In the genomic region with DNA sequence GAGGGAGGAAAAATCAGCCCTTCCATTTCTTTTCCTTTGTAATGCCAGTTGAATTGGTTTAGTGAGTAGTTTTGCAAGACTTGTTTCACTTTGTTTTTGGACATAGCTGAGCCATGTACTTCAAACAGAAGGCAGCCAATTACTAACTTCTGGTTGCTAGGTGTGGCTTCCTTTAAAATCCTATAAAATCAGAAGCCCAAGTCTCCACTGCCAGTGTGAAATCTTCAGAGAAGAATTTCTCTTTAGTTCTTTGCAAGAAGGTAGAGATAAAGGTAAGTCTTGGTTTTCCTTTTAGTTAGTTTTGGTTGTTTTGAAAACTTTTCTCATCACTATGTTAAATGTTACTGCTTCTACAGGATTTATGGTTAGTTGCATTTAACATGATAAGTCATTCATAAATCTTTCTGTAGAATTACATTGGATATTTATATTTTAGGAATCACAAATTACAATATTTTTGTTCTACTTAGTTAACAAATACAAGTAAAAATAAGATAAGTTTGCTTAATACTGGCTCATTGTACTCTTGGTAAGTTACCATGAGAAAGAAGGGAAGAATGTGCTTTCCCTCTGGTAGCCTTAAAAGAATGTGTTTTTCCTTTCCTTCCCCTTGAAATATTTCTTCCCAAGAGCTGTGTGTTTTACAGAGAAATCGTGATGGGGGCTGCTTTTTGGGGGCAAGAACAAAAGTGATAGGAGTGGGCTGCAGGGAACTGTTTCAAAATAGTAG, we compare ENCODE assay signal across 9 cellular contexts. TPM values are rescaled to one million over a fixed set of nuclear protein-coding genes. Genes with fewer than 3 reads are reported as not detected.
DNase-seq lines count a peak whose midpoint lies in the region; ATAC-seq, FAIRE-seq and TF ChIP-seq lines count a peak whose summit lies in the region.
"Had no signal": no experiment of that assay in that cellular context is flagged by ENCODE, and none has a peak within 500 bp of the region (broad histone marks: within the 10 kb centered on the region; RNA-seq: fewer than 3 reads in every experiment).

A gene with protein sequence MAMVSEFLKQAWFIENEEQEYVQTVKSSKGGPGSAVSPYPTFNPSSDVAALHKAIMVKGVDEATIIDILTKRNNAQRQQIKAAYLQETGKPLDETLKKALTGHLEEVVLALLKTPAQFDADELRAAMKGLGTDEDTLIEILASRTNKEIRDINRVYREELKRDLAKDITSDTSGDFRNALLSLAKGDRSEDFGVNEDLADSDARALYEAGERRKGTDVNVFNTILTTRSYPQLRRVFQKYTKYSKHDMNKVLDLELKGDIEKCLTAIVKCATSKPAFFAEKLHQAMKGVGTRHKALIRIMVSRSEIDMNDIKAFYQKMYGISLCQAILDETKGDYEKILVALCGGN (plus strand): TSS at position 213 of the 730 bp plus-strand sequence. CDS start 6,671 bp downstream, outside the sequence.

- no peaks in the 10 kb centered on the region for H3K27me3 Mint-ChIP-seq in activated CD4-positive, alpha-beta memory T cell treated with anti-CD3 and anti-CD28 coated beads for 36 hours

- peaks cover 75% of the 10 kb centered on the region for H3K4me1 Mint-ChIP-seq in activated CD4-positive, alpha-beta memory T cell treated with anti-CD3 and anti-CD28 coated beads for 36 hours (ENCODE audit: low read depth)

- peak within 1 kb of the TSS; percentile 88 for H3K27ac Mint-ChIP-seq in activated CD4-positive, alpha-beta memory T cell treated with anti-CD3 and anti-CD28 coated beads for 36 hours

- no peak for TF ChIP-seq EP300 in A549 (IDR thresholded peaks at IDR 0.05)

- H3K36me3 Mint-ChIP-seq in activated CD4-positive, alpha-beta memory T cell treated with anti-CD3 and anti-CD28 coated beads for 36 hours = no peaks in the 10 kb centered on the region

- DNase-seq in A549 (ENCODE audit: low read depth in 1 of 2, low spot score in 1 of 2) (peak; percentile 75 to 94), HL-60 (ENCODE audit: low read depth in 1 of 2, low spot score in 1 of 2) (peak; percentile 54 to 57), foreskin fibroblast (peak; percentile 75 to 87), posterior vena cava (ENCODE audit: low spot score) (no peak)
- DNase-seq in activated CD4-positive, alpha-beta memory T cell treated with anti-CD3 and anti-CD28 coated beads for 36 hours = no peak
- no peak for DNase-seq in stimulated activated CD4-positive, alpha-beta T cell treated with anti-CD3 and anti-CD28 coated beads, Interleukin-2, amount 100 ng/mL, for 24 hours

- H3K27ac ChIP-seq in A549 (peak within 1 kb of the TSS; percentile 89 to 94), HL-60 (replicated peaks) (peak within 1 kb of the TSS; percentile 81)

- no peaks in the 10 kb centered on the region for H3K9me3 ChIP-seq in A549

- TF ChIP-seq CTCF in A549 (IDR thresholded peaks at IDR 0.05) = no peak
- no peak for TF ChIP-seq CTCF in HL-60 (IDR thresholded peaks at IDR 0.05; ENCODE audit: insufficient read depth, low read length)
- no peak for TF ChIP-seq CTCF in foreskin fibroblast (IDR thresholded peaks at IDR 0.05; ENCODE audit: low read depth, low read length)

- H3K4me3 Mint-ChIP-seq in activated CD4-positive, alpha-beta memory T cell treated with anti-CD3 and anti-CD28 coated beads for 36 hours = peak within 1 kb of the TSS; percentile 83

- peaks cover 45% of the 10 kb centered on the region for H3K4me1 ChIP-seq in A549

- 2% methylated on average over 1 of the region's 1 CpG for WGBS in A549 (ENCODE audit: missing lambda C conversion rate)

- TF ChIP-seq POLR2A in A549 (IDR thresholded peaks at IDR 0.05; ENCODE audit: low read length) = no peak

- TF ChIP-seq RAD21 in A549 (conservative IDR thresholded peaks at IDR 0.05 in 1 of 2, IDR thresholded peaks at IDR 0.05 in 1 of 2) = peak in 1 of 2 experiments; percentile 1; a peak in 1 of 5 replicates

- peak within 1 kb of the TSS; percentile 89 for H3K4me2 ChIP-seq in A549

- FAIRE-seq in A549 (lab: Jason Lieb, UNC) = peak; percentile 96
- FAIRE-seq: GM18507 had no signal

- CTCF ChIA-PET in A549 (lab: Yijun Ruan, JAX) = interaction anchor here (1.1 to 1.7 kb wide), 5 partner anchors 20 to 294 kb away, joined by 3 to 12 read pairs (median 4); no protein-coding TSS in a partner anchor
- CTCF ChIA-PET in activated CD4-positive, alpha-beta memory T cell treated with anti-CD3 and anti-CD28 coated beads for 36 hours (lab: Charles Lee) = interaction anchor here (1.2 to 1.7 kb wide), 3 partner anchors 11 to 44 kb away, joined by 3 to 7 read pairs (median 4); no protein-coding TSS in a partner anchor

- POLR2A ChIA-PET in A549 (lab: Yijun Ruan, JAX) = interaction anchor here (1.2 to 3.4 kb wide), 6 partner anchors 11 to 44 kb away, joined by 4 to 43 read pairs (median 5); no protein-coding TSS in a partner anchor
- POLR2A ChIA-PET in activated CD4-positive, alpha-beta memory T cell treated with anti-CD3 and anti-CD28 coated beads for 36 hours (lab: Charles Lee) = interaction anchor here (1.2 to 2.7 kb wide), 3 partner anchors 17 to 21 kb away, joined by 3 to 7 read pairs (median 7); no protein-coding TSS in a partner anchor

- H3K27me3 ChIP-seq in HL-60 (ENCODE audit: insufficient read depth, poor library complexity, severe bottlenecking) = no peaks in the 10 kb centered on the region

- ATAC-seq in A549 (peak; percentile 72 to 81), GM21367 (IDR thresholded peaks at IDR 0.05; ENCODE audit: unreplicated experiment) (no peak), GM18861 (IDR thresholded peaks at IDR 0.05; ENCODE audit: unreplicated experiment) (no peak)

- H3K9me3 Mint-ChIP-seq in activated CD4-positive, alpha-beta memory T cell treated with anti-CD3 and anti-CD28 coated beads for 36 hours = no peaks in the 10 kb centered on the region

- peak within 1 kb of the TSS; percentile 62 for H3K4me3 ChIP-seq in A549
- peak within 1 kb of the TSS; percentile 49 for H3K4me3 ChIP-seq in HL-60 (replicated peaks; ENCODE audit: insufficient read depth, low read length)
- H3K4me3 ChIP-seq in foreskin fibroblast (ENCODE audit: low read depth in 1 of 2, low read length in 2 of 2) = peak within 1 kb of the TSS; percentile 70 to 72

- intact Hi-C loops in activated CD4-positive, alpha-beta memory T cell treated with anti-CD3 and anti-CD28 coated beads for 36 hours (cut with micrococcal nuclease) = loop anchor here (1.0 to 10.0 kb wide), 10 partner anchors 26 to 1995 kb away; a partner anchor contains a TSS
- intact Hi-C loops in posterior vena cava (cut with DNase I) = no loop called here

TF ChIP-seq in A549, 52 proteins besides CTCF, POLR2A, EP300 and RAD21 (continues in another document):
- TF ChIP-seq MAZ (IDR thresholded peaks at IDR 0.05; ENCODE audit: borderline replicate concordance, low read depth, low read length) (no peak), HOXA7 (CRISPR knock-in tag; IDR thresholded peaks at IDR 0.05) (no peak; the same call in none of the 2 replicates), FOXS1 (CRISPR knock-in tag; IDR thresholded peaks at IDR 0.05) (0 out of 2 replicates have a peak, but pooled peaks have one; percentile 50), ZFP36 (IDR thresholded peaks at IDR 0.05; ENCODE audit: borderline replicate concordance, partially characterized antibody) (no peak), NR3C1 (IDR thresholded peaks at IDR 0.05) (no peak), RNF2 (IDR thresholded peaks at IDR 0.05; ENCODE audit: borderline replicate concordance, low read depth) (no peak), TP53 (CRISPR knock-in tag; IDR thresholded peaks at IDR 0.05) (no peak), HOXB13 (CRISPR knock-in tag; IDR thresholded peaks at IDR 0.05; ENCODE audit: low read depth) (no peak)
- TF ChIP-seq, protein P1, sequence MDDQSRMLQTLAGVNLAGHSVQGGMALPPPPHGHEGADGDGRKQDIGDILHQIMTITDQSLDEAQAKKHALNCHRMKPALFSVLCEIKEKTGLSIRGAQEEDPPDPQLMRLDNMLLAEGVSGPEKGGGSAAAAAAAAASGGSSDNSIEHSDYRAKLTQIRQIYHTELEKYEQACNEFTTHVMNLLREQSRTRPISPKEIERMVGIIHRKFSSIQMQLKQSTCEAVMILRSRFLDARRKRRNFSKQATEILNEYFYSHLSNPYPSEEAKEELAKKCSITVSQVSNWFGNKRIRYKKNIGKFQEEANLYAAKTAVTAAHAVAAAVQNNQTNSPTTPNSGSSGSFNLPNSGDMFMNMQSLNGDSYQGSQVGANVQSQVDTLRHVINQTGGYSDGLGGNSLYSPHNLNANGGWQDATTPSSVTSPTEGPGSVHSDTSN (IDR thresholded peaks at IDR 0.05) = no peak
- TF ChIP-seq, protein P2, sequence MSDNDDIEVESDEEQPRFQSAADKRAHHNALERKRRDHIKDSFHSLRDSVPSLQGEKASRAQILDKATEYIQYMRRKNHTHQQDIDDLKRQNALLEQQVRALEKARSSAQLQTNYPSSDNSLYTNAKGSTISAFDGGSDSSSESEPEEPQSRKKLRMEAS (IDR thresholded peaks at IDR 0.05) = no peak

RNA-seq across cellular contexts. Expression of the gene that starts here (rescaled TPM):
- polyA plus RNA-seq in A549 (2011; rRNA removed) = 1,630 and 1,990 TPM in 2 replicates
- 803 and 959 TPM in 2 replicates for polyA plus RNA-seq in A549 (2012; cell fraction: cytosol; rRNA removed)
- polyA plus RNA-seq in A549 (2012; cell fraction: nucleus; rRNA removed) = 455 and 518 TPM in 2 replicates
- 1,437 to 1,601 TPM (median 1,494 TPM) in 3 replicates for polyA plus RNA-seq in A549 (2017; fragmentation: RNase III; extraction: RNeasy Plus Mini Kit Qiagen cat#74134 plus additional on column Dnase treatment)
- 502 and 534 TPM in 2 replicates for polyA minus RNA-seq in A549 (2011; rRNA and poly(A)+ RNA removed)
- 10 to 100 TPM; 67.7 to 67.9 TPM for total RNA-seq in activated CD4-positive, alpha-beta memory T cell treated with anti-CD3 and anti-CD28 coated beads for 36 hours
- 100 to 1,000 TPM; 331 to 533 TPM for total RNA-seq in posterior vena cava

Comparison
In these comparisons a context has a peak if more than half of its experiments do, and no peak if none do; other contexts are left out.
1. RNA of the gene that starts here (total RNA-seq): 331 to 533 TPM in posterior vena cava; 67.7 to 67.9 TPM in activated CD4-positive, alpha-beta memory T cell treated with anti-CD3 and anti-CD28 coated beads for 36 hours; every median in the first group is over 4 times any median in the second.
2. ATAC-seq: peak in A549 (2 of 2); none in GM21367 (single experiment) and GM18861 (single experiment).
3. DNase-seq: peak in A549 (2 of 2), HL-60 (2 of 2) and foreskin fibroblast (2 of 2); none in activated CD4-positive, alpha-beta memory T cell treated with anti-CD3 and anti-CD28 coated beads for 36 hours (single experiment), posterior vena cava (single experiment) and stimulated activated CD4-positive, alpha-beta T cell treated with anti-CD3 and anti-CD28 coated beads, Interleukin-2, amount 100 ng/mL, for 24 hours (0 of 2).
4. Peak in every context shown above with its lines, with median percentiles within 50 percentile points of each other: H3K4me3 ChIP-seq.